2 cellular contexts compared by ENCODE assay signal in genomic region chr7:159123294-159123693, GRCh38. TPM values are rescaled to one million over a fixed set of nuclear protein-coding genes. Genes with fewer than 3 reads are reported as not detected.
"Had no signal": no experiment of that assay in that cellular context is flagged by ENCODE, and none has a peak within 500 bp of the region (broad histone marks: within the 10 kb centered on the region; RNA-seq: fewer than 3 reads in every experiment).

No MANE protein-coding gene starts in this region.

RNA-seq across cellular contexts. Expression of gene VIPR2, which starts 21.4 kb away (rescaled TPM):
- total RNA-seq: GM23248, HFFc6 had no signal
- polyA plus RNA-seq: GM23248 had no signal
